ENCODE assay signal across 16 cellular contexts in the genomic region with DNA sequence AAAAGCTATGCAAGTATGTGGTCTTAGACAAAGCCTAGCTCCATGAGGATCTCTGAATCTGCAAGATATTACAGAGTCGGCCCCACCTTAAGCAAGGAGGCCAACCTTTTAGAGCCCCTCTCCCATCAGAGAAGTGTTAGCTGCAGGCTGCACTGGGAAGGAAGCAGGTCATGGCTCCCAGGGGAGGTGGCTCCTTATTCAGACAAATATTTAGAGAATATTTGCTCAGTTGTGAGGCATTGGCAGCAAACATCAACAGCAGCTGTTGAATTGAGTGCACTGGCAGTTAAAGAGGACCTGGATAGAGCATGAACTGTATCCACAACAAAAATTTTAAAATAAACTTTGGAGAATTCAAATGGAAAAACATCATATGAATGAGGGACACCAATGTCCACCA. TPM values are rescaled to one million over a fixed set of nuclear protein-coding genes. Genes with fewer than 3 reads are reported as not detected.
A peak's percentile ranks its signal among the peaks of the same experiment; 100 is the strongest.
DNase-seq lines count a peak whose midpoint lies in the region; TF ChIP-seq lines count a peak whose summit lies in the region.
"Had no signal": no experiment of that assay in that cellular context is flagged by ENCODE, and none has a peak within 500 bp of the region (broad histone marks: within the 10 kb centered on the region; RNA-seq: fewer than 3 reads in every experiment).

No MANE protein-coding gene starts in this region.

- H3K4me1 ChIP-seq in testis = no peaks in the 10 kb centered on the region

- H3K27me3 ChIP-seq in testis = no peaks in the 10 kb centered on the region

- no peak for TF ChIP-seq CTCF in testis (IDR thresholded peaks at IDR 0.05)

- intact Hi-C loops in testis (cut with DNase I; ENCODE audit: low total_unique reads) = no loop called here

- H3K9me3 ChIP-seq in testis = no peaks in the 10 kb centered on the region

- DNase-seq in COR-L47 (lab: John Stamatoyannopoulos, UW) (peak; percentile 64), NCI-H1105 (lab: John Stamatoyannopoulos, UW) (peak; percentile 15), NCI-H2081 treated with DMSO at 0.1 percent for 48 hours (lab: John Stamatoyannopoulos, UW) (peak; percentile 17), NCI-H748 (lab: John Stamatoyannopoulos, UW; ENCODE audit: unreplicated experiment) (peak; percentile 89), T-helper 9 cell (no peak), dermis blood vessel endothelial cell (no peak), testis (no peak), KG1 (lab: John Stamatoyannopoulos, UW) (no peak)
- DNase-seq: C1 segment of cervical spinal cord, DMS79, HFFc6 had no signal

- no peaks in the 10 kb centered on the region for H3K36me3 ChIP-seq in testis (ENCODE audit: low read depth, missing control alignments)

- no peak for TF ChIP-seq POLR2A in testis (IDR thresholded peaks at IDR 0.05)

- WGBS in testis, 2 donors = 59 to 65% methylated on average over 1 of the region's 1 CpG

- no peak overlapping the region for H3K4me3 ChIP-seq in testis

- H3K27ac ChIP-seq in testis = no peak overlapping the region
- H3K27ac ChIP-seq: KMS-11 had no signal

RNA-seq across cellular contexts. Expression of gene FSCB, which starts 44.7 kb away (rescaled TPM):
- total RNA-seq in dermis blood vessel endothelial cell (not detected in 2 replicates), testis (10 to 100 TPM; 21.0 to 69.1 TPM)
- 42.9 TPM for polyA plus RNA-seq in testis (ENCODE audit: insufficient read depth, low read depth, low replicate concordance)
- total RNA-seq: A673, HepG2, HFFc6, M059J, SK-MEL-5 had no signal
- polyA plus RNA-seq: HepG2 had no signal

Comparison
In these comparisons a context has a peak if more than half of its experiments do, and no peak if none do; other contexts are left out.
1. DNase-seq: peak in COR-L47 (single experiment), NCI-H1105 (single experiment), NCI-H2081 treated with DMSO at 0.1 percent for 48 hours (single experiment) and NCI-H748 (single experiment); none in T-helper 9 cell (single experiment), dermis blood vessel endothelial cell (single experiment), testis (single experiment) and KG1 (single experiment).
2. RNA of gene FSCB, which starts 44.7 kb away (total RNA-seq): 21.0 to 69.1 TPM in testis; not detected in dermis blood vessel endothelial cell; every median in the first group is over 10 times any median in the second.